9 cellular contexts compared by ENCODE assay signal in genomic region chr4:111960241-111960667, GRCh38.
A peak's percentile ranks its signal among the peaks of the same experiment; 100 is the strongest.
DNase-seq lines count a peak whose midpoint lies in the region; ATAC-seq lines count a peak whose summit lies in the region.
"Had no signal": no experiment of that assay in that cellular context is flagged by ENCODE, and none has a peak within 500 bp of the region (broad histone marks: within the 10 kb centered on the region; RNA-seq: fewer than 3 reads in every experiment).

No MANE protein-coding gene starts in this region.

- peaks cover 9% of the 10 kb centered on the region for H3K4me1 ChIP-seq in SJCRH30
- H3K4me1 ChIP-seq: adrenal gland had no signal

- intact Hi-C loops in activated CD4-positive, alpha-beta T cell treated with anti-CD3 and anti-CD28 coated beads, Interleukin-2, amount 10 ng/mL, durations not matched to agents 24 days and 14 days (cut with micrococcal nuclease): no loop called here

- H3K27me3 Mint-ChIP-seq in activated CD4-positive, alpha-beta T cell treated with anti-CD3 and anti-CD28 coated beads, Interleukin-2, amount 10 ng/mL, durations not matched to agents 24 days and 14 days: no peaks in the 10 kb centered on the region

- peak; percentile 70 for DNase-seq in EL
- DNase-seq in amniotic epithelial cell (ENCODE audit: low read depth): peak; percentile 29
- no peak for DNase-seq in activated CD4-positive, alpha-beta T cell treated with anti-CD3 and anti-CD28 coated beads, Interleukin-2, amount 10 ng/mL, durations not matched to agents 24 days and 14 days
- DNase-seq in SJCRH30: no peak
- no peak for DNase-seq in effector CD8-positive, alpha-beta T cell (lab: John Stamatoyannopoulos, UW)
- no peak for DNase-seq in middle frontal gyrus (ENCODE audit: extremely low spot score, low spot score)
- DNase-seq: adrenal gland had no signal

- no peaks in the 10 kb centered on the region for H3K36me3 Mint-ChIP-seq in activated CD4-positive, alpha-beta T cell treated with anti-CD3 and anti-CD28 coated beads, Interleukin-2, amount 10 ng/mL, durations not matched to agents 24 days and 14 days (ENCODE audit: low read depth)

- no peaks in the 10 kb centered on the region for H3K9me3 Mint-ChIP-seq in activated CD4-positive, alpha-beta T cell treated with anti-CD3 and anti-CD28 coated beads, Interleukin-2, amount 10 ng/mL, durations not matched to agents 24 days and 14 days

- H3K4me3 ChIP-seq in SJCRH30: no peak overlapping the region
- H3K4me3 ChIP-seq: adrenal gland had no signal

- no peaks in the 10 kb centered on the region for H3K4me1 Mint-ChIP-seq in activated CD4-positive, alpha-beta T cell treated with anti-CD3 and anti-CD28 coated beads, Interleukin-2, amount 10 ng/mL, durations not matched to agents 24 days and 14 days

- no peak overlapping the region for H3K4me3 Mint-ChIP-seq in activated CD4-positive, alpha-beta T cell treated with anti-CD3 and anti-CD28 coated beads, Interleukin-2, amount 10 ng/mL, durations not matched to agents 24 days and 14 days

- H3K36me3 ChIP-seq in SJCRH30: no peaks in the 10 kb centered on the region
- H3K36me3 ChIP-seq: adrenal gland had no signal

- no peaks in the 10 kb centered on the region for H3K27me3 ChIP-seq in SJCRH30
- H3K27me3 ChIP-seq: adrenal gland had no signal

- H3K9me3 ChIP-seq in SJCRH30 (replicated peaks): no peaks in the 10 kb centered on the region
- H3K9me3 ChIP-seq: adrenal gland had no signal

- no peak overlapping the region for H3K27ac Mint-ChIP-seq in activated CD4-positive, alpha-beta T cell treated with anti-CD3 and anti-CD28 coated beads, Interleukin-2, amount 10 ng/mL, durations not matched to agents 24 days and 14 days

- H3K27ac ChIP-seq in SJCRH30: no peak overlapping the region
- H3K27ac ChIP-seq: adrenal gland had no signal

- ATAC-seq in GM21360 (IDR thresholded peaks at IDR 0.05; ENCODE audit: unreplicated experiment) (peak; percentile 88), HG03159 (IDR thresholded peaks at IDR 0.05; ENCODE audit: unreplicated experiment) (peak; percentile 94)

Comparison
In these comparisons a context has a peak if more than half of its experiments do, and no peak if none do; other contexts are left out.
1. DNase-seq: peak in EL (single experiment) and amniotic epithelial cell (single experiment); none in activated CD4-positive, alpha-beta T cell treated with anti-CD3 and anti-CD28 coated beads, Interleukin-2, amount 10 ng/mL, durations not matched to agents 24 days and 14 days (single experiment), SJCRH30 (0 of 2), effector CD8-positive, alpha-beta T cell (single experiment) and middle frontal gyrus (single experiment).